1 cellular context compared by ENCODE assay signal in the genomic region with DNA sequence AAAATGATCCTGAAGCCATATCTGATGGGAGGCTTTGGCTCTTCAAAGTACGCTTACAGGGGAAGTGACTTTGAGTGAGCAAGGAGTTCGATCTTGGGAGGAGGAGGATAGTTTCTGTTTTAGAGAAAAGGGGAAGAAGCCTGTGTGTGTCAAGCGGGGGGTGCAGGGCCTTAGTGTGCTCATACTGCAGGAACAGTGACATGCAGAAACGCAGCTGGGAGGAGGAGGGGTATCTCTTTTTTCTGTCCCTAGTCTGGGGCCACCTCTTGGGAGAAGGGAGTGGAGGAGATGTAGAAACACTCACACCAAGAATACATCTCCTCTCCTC.
TF ChIP-seq lines count a peak whose summit lies in the region.

No MANE protein-coding gene starts in this region.

TF ChIP-seq in liver, 16 proteins besides CTCF, POLR2A, EP300 and RAD21 (continued from another document):
- no peak for TF ChIP-seq ZBTB33 (IDR thresholded peaks at IDR 0.05)
- TF ChIP-seq NR2F2 (IDR thresholded peaks at IDR 0.05), result no peak
- TF ChIP-seq EGR1 (IDR thresholded peaks at IDR 0.05; ENCODE audit: low read depth in 2 of 2), result no peak
- TF ChIP-seq YY1 (IDR thresholded peaks at IDR 0.05), result no peak
- no peak for TF ChIP-seq HNF4G (IDR thresholded peaks at IDR 0.05)
- TF ChIP-seq SP1 (IDR thresholded peaks at IDR 0.05), result no peak
- no peak for TF ChIP-seq TAF1 (conservative IDR thresholded peaks at IDR 0.05)
- TF ChIP-seq GABPA (IDR thresholded peaks at IDR 0.05 in 1 of 2, conservative IDR thresholded peaks at IDR 0.05 in 1 of 2), result no peak
- TF ChIP-seq, protein P1, sequence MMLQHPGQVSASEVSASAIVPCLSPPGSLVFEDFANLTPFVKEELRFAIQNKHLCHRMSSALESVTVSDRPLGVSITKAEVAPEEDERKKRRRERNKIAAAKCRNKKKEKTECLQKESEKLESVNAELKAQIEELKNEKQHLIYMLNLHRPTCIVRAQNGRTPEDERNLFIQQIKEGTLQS (IDR thresholded peaks at IDR 0.05), result no peak
- TF ChIP-seq, protein P2, sequence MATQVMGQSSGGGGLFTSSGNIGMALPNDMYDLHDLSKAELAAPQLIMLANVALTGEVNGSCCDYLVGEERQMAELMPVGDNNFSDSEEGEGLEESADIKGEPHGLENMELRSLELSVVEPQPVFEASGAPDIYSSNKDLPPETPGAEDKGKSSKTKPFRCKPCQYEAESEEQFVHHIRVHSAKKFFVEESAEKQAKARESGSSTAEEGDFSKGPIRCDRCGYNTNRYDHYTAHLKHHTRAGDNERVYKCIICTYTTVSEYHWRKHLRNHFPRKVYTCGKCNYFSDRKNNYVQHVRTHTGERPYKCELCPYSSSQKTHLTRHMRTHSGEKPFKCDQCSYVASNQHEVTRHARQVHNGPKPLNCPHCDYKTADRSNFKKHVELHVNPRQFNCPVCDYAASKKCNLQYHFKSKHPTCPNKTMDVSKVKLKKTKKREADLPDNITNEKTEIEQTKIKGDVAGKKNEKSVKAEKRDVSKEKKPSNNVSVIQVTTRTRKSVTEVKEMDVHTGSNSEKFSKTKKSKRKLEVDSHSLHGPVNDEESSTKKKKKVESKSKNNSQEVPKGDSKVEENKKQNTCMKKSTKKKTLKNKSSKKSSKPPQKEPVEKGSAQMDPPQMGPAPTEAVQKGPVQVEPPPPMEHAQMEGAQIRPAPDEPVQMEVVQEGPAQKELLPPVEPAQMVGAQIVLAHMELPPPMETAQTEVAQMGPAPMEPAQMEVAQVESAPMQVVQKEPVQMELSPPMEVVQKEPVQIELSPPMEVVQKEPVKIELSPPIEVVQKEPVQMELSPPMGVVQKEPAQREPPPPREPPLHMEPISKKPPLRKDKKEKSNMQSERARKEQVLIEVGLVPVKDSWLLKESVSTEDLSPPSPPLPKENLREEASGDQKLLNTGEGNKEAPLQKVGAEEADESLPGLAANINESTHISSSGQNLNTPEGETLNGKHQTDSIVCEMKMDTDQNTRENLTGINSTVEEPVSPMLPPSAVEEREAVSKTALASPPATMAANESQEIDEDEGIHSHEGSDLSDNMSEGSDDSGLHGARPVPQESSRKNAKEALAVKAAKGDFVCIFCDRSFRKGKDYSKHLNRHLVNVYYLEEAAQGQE (IDR thresholded peaks at IDR 0.05), result no peak
- TF ChIP-seq FOXA1 (IDR thresholded peaks at IDR 0.05), result no peak
- no peak for TF ChIP-seq FOXA2 (IDR thresholded peaks at IDR 0.05)
- no peak for TF ChIP-seq RXRA (IDR thresholded peaks at IDR 0.05)
- no peak for TF ChIP-seq HNF4A (conservative IDR thresholded peaks at IDR 0.05)
- TF ChIP-seq MAX (IDR thresholded peaks at IDR 0.05), result no peak
